In genomic region chr7:136517971-136518370, GRCh38 we compare ENCODE assay signal across 28 cellular contexts.
A peak's percentile ranks its signal among the peaks of the same experiment; 100 is the strongest.
DNase-seq lines count a peak whose midpoint lies in the region; ATAC-seq, FAIRE-seq and TF ChIP-seq lines count a peak whose summit lies in the region.
"Had no signal": no experiment of that assay in that cellular context is flagged by ENCODE, and none has a peak within 500 bp of the region (broad histone marks: within the 10 kb centered on the region; RNA-seq: fewer than 3 reads in every experiment).

No MANE protein-coding gene starts in this region.

- no peaks in the 10 kb centered on the region for H3K36me3 ChIP-seq in K562 (ENCODE audit: control insufficient read depth, insufficient read depth, low read length)
- H3K36me3 ChIP-seq: BE2C, BLaER1 had no signal

- ATAC-seq in K562 = no peak
- ATAC-seq in T-helper 17 cell = no peak
- ATAC-seq: GM12878 had no signal

- no peak for TF ChIP-seq POLR2A in K562 (conservative IDR thresholded peaks at IDR 0.05)

- no peak overlapping the region for H3K27ac ChIP-seq in K562 (ENCODE audit: extremely low read depth, low read depth, low read length)
- H3K27ac ChIP-seq: BLaER1 had no signal

- no peaks in the 10 kb centered on the region for H3K4me1 Mint-ChIP-seq in T-helper 17 cell
- H3K4me1 Mint-ChIP-seq: CD14-positive monocyte; CD4-positive, alpha-beta memory T cell; CD4-positive, CD25-positive, alpha-beta regulatory T cell; CD8-positive, alpha-beta memory T cell had no signal

- no peak overlapping the region for H3K9ac ChIP-seq in K562 (ENCODE audit: insufficient read depth in 1 of 2, low read depth in 2 of 2, low read length in 2 of 2)
- H3K9ac ChIP-seq: BLaER1 had no signal

- H3K4me3 Mint-ChIP-seq in T-helper 17 cell = no peak overlapping the region
- H3K4me3 Mint-ChIP-seq: CD14-positive monocyte; CD4-positive, alpha-beta memory T cell; CD4-positive, CD25-positive, alpha-beta regulatory T cell; CD8-positive, alpha-beta memory T cell had no signal

- no peaks in the 10 kb centered on the region for H3K9me1 ChIP-seq in K562 (ENCODE audit: control insufficient read depth, insufficient read depth, low read length)

- 0% methylated on average over 1 of the region's 1 CpG for WGBS in K562 (ENCODE audit: insufficient coverage, low coverage, missing lambda C conversion rate)

- FAIRE-seq in K562 (lab: Jason Lieb, UNC) = peak; percentile 23
- FAIRE-seq: GM12878, GM12892, GM18507 had no signal

- CTCF ChIA-PET in K562 (lab: Yijun Ruan, JAX; ENCODE audit: low intra/inter-chr PET ratio) = no interaction called here

- no peaks in the 10 kb centered on the region for H3K27me3 Mint-ChIP-seq in T-helper 17 cell
- H3K27me3 Mint-ChIP-seq: CD4-positive, alpha-beta memory T cell; CD4-positive, CD25-positive, alpha-beta regulatory T cell; CD8-positive, alpha-beta memory T cell had no signal

- H3K4me1 ChIP-seq in K562 (replicated peaks in 1 of 2; ENCODE audit: control insufficient read depth in 2 of 2, insufficient read depth in 2 of 2, low read length in 2 of 2) = no peaks in the 10 kb centered on the region
- H3K4me1 ChIP-seq: BE2C, BLaER1 had no signal

- no peak overlapping the region for H3K4me3 ChIP-seq in K562
- H3K4me3 ChIP-seq: BLaER1, GM12878 had no signal

- intact Hi-C loops in K562 (cut with micrococcal nuclease) = no loop called here

- POLR2A ChIA-PET in K562 (lab: Yijun Ruan, JAX) = interaction anchor here (0.6 kb wide), 1 partner anchor 120 kb away, joined by 3 read pairs; no protein-coding TSS in a partner anchor

- in situ Hi-C loops in K562 (cut with MboI) = no loop called here

- no peaks in the 10 kb centered on the region for H3K36me3 Mint-ChIP-seq in T-helper 17 cell (ENCODE audit: low read depth)
- H3K36me3 Mint-ChIP-seq: CD14-positive monocyte; CD4-positive, alpha-beta memory T cell; CD4-positive, CD25-positive, alpha-beta regulatory T cell; CD8-positive, alpha-beta memory T cell had no signal

- H3K27me3 ChIP-seq in K562 (ENCODE audit: control insufficient read depth in 2 of 2, insufficient read depth in 2 of 2, low read length in 2 of 2) = no peaks in the 10 kb centered on the region
- H3K27me3 ChIP-seq: BE2C, BLaER1 had no signal

- no peaks in the 10 kb centered on the region for H3K9me3 ChIP-seq in K562 (replicated peaks; ENCODE audit: control insufficient read depth, insufficient read depth, low read depth, low read length)
- H3K9me3 ChIP-seq in T-helper 17 cell (ENCODE audit: control insufficient read depth, low read length, poor library complexity, severe bottlenecking) = no peaks in the 10 kb centered on the region
- H3K9me3 ChIP-seq: BE2C, BLaER1 had no signal

- no peak overlapping the region for H2AFZ ChIP-seq in K562 (ENCODE audit: low read depth, low read length)

- TF ChIP-seq CTCF in K562 (IDR thresholded peaks at IDR 0.05 in 2 of 3, conservative IDR thresholded peaks at IDR 0.05 in 1 of 3; ENCODE audit: insufficient read depth in 2 of 3, low read depth in 1 of 3, low read length in 3 of 3) = no peak

- no peak overlapping the region for H3K4me2 ChIP-seq in K562 (ENCODE audit: insufficient read depth, low read length)
- H3K4me2 ChIP-seq: BLaER1 had no signal

- no peak for TF ChIP-seq RAD21 in K562 (CRISPR knock-in tag; conservative IDR thresholded peaks at IDR 0.05 in 1 of 2, IDR thresholded peaks at IDR 0.05 in 1 of 2)

- TF ChIP-seq EP300 in K562 (IDR thresholded peaks at IDR 0.05; ENCODE audit: low read length) = no peak

- no peaks in the 10 kb centered on the region for H4K20me1 ChIP-seq in K562 (replicated peaks; ENCODE audit: control insufficient read depth, insufficient read depth, low read length)
- H4K20me1 ChIP-seq: BLaER1 had no signal

- peak; percentile 48 for DNase-seq in LHCN-M2 (ENCODE audit: low read depth)
- peak; percentile 19 to 65 for DNase-seq in NCI-H524 (lab: John Stamatoyannopoulos, UW)
- DNase-seq in NCI-H69 (lab: John Stamatoyannopoulos, UW) = peak; percentile 42
- no peak for DNase-seq in K562 (ENCODE audit: extremely low read depth in 1 of 4, low spot score in 3 of 4)
- DNase-seq in T-helper 17 cell = no peak
- DNase-seq in cerebellar nuclear complex (lab: John Stamatoyannopoulos, UW) = no peak
- DNase-seq in NCI-H510A treated with DMSO at 0.1 percent for 48 hours (lab: John Stamatoyannopoulos, UW) = no peak
- no peak for DNase-seq in HT-29 (ENCODE audit: low spot score)
- DNase-seq: 8988T; ACHN; BE2C; C1 segment of cervical spinal cord; CD4-positive, alpha-beta memory T cell; CD4-positive, CD25-positive, alpha-beta regulatory T cell; CD8-positive, alpha-beta memory T cell; COR-L47; DMS 273 treated with DMSO at 0.1 percent for 48 hours; DMS153; DMS53; DMS79; DND-41; EL; GDM1 had no signal

- H3K27ac Mint-ChIP-seq in T-helper 17 cell = no peak overlapping the region
- H3K27ac Mint-ChIP-seq: CD4-positive, alpha-beta memory T cell; CD4-positive, CD25-positive, alpha-beta regulatory T cell; CD8-positive, alpha-beta memory T cell had no signal

- no peaks in the 10 kb centered on the region for H3K79me2 ChIP-seq in K562 (ENCODE audit: control insufficient read depth, insufficient read depth, low read length)

- no TSS peak for BruUV-seq in K562 (replicated peaks; lab: Mats Ljungman, UMichigan)

TF ChIP-seq in K562, 482 proteins besides CTCF, POLR2A, EP300 and RAD21:
- no peak for TF ChIP-seq PREB (CRISPR knock-in tag; IDR thresholded peaks at IDR 0.05)
- TF ChIP-seq POLR2H (tag; IDR thresholded peaks at IDR 0.05; ENCODE audit: low read depth) = no peak
- no peak for TF ChIP-seq MCM2 (IDR thresholded peaks at IDR 0.05; ENCODE audit: low read depth)
- peak; percentile 12 for TF ChIP-seq HNRNPK (IDR thresholded peaks at IDR 0.05; ENCODE audit: low read depth, low read length, poor library complexity, severe bottlenecking)
- no peak for TF ChIP-seq GTF2F1 (IDR thresholded peaks at IDR 0.05; ENCODE audit: low read depth, low read length)
- no peak for TF ChIP-seq THRB (CRISPR knock-in tag; conservative IDR thresholded peaks at IDR 0.05)

Comparison
In these comparisons a context has a peak if more than half of its experiments do, and no peak if none do; other contexts are left out.
1. DNase-seq: peak in LHCN-M2 (single experiment), NCI-H524 (2 of 2) and NCI-H69 (single experiment); none in K562 (0 of 4), T-helper 17 cell (0 of 3), cerebellar nuclear complex (0 of 2), NCI-H510A treated with DMSO at 0.1 percent for 48 hours (single experiment) and HT-29 (single experiment).